ENCODE assay signal across 11 cellular contexts in genomic region chr6:38131527-38131965, GRCh38.
DNase-seq lines count a peak whose midpoint lies in the region; ATAC-seq and TF ChIP-seq lines count a peak whose summit lies in the region.
"Had no signal": no experiment of that assay in that cellular context is flagged by ENCODE, and none has a peak within 500 bp of the region (broad histone marks: within the 10 kb centered on the region; RNA-seq: fewer than 3 reads in every experiment).

No MANE protein-coding gene starts in this region.

- ATAC-seq in GM21786 (IDR thresholded peaks at IDR 0.05; ENCODE audit: unreplicated experiment) (no peak), HG02759 (IDR thresholded peaks at IDR 0.05; ENCODE audit: unreplicated experiment) (no peak), HG03442 (IDR thresholded peaks at IDR 0.05; ENCODE audit: unreplicated experiment) (no peak)

- DNase-seq in activated T-cell treated with anti-CD3 and anti-CD28 coated beads for 48 hours (ENCODE audit: low read depth), result peak; percentile 7
- DNase-seq in activated T-cell treated with anti-CD3 and anti-CD28 coated beads for 4 hours, result no peak
- peak; percentile 13 for DNase-seq in RWPE1 (ENCODE audit: low spot score)
- peak; percentile 94 for DNase-seq in fibroblast of pulmonary artery (ENCODE audit: low read depth)
- peak in 2 of 3 donors; percentile 3 to 11 for DNase-seq in stimulated activated CD4-positive, alpha-beta T cell treated with anti-CD3 and anti-CD28 coated beads, TNF-alpha, amount 100 ng/mL, for 48 hours (ENCODE audit: low read depth in 3 of 3)
- DNase-seq: caudate nucleus, NCI-H187 treated with DMSO at 0.1 percent for 48 hours had no signal

- no peak for TF ChIP-seq CTCF in RWPE1 (conservative IDR thresholded peaks at IDR 0.05; ENCODE audit: low read depth)
- TF ChIP-seq CTCF in fibroblast of pulmonary artery (IDR thresholded peaks at IDR 0.05; ENCODE audit: low read length, missing control alignments), result no peak

- no peak overlapping the region for H3K4me3 ChIP-seq in fibroblast of pulmonary artery (replicated peaks; ENCODE audit: low read depth, low read length)
- H3K4me3 ChIP-seq: BLaER1 treated with 17β-estradiol and CSF1 and Interleukin-3, amounts not matched to agents 10 nM and 100 nM had no signal

- POLR2A ChIA-PET in RWPE1 (lab: Yijun Ruan, JAX; ENCODE audit: low non-redundant PET), result no interaction called here

- H3K27ac ChIP-seq in RWPE1, result no peak overlapping the region
- H3K27ac ChIP-seq: BLaER1 treated with 17β-estradiol and CSF1 and Interleukin-3, amounts not matched to agents 10 nM and 100 nM had no signal

- CTCF ChIA-PET in RWPE1 (lab: Yijun Ruan, JAX), result no interaction called here
